ENCODE assay signal across 13 cellular contexts in the genomic region with DNA sequence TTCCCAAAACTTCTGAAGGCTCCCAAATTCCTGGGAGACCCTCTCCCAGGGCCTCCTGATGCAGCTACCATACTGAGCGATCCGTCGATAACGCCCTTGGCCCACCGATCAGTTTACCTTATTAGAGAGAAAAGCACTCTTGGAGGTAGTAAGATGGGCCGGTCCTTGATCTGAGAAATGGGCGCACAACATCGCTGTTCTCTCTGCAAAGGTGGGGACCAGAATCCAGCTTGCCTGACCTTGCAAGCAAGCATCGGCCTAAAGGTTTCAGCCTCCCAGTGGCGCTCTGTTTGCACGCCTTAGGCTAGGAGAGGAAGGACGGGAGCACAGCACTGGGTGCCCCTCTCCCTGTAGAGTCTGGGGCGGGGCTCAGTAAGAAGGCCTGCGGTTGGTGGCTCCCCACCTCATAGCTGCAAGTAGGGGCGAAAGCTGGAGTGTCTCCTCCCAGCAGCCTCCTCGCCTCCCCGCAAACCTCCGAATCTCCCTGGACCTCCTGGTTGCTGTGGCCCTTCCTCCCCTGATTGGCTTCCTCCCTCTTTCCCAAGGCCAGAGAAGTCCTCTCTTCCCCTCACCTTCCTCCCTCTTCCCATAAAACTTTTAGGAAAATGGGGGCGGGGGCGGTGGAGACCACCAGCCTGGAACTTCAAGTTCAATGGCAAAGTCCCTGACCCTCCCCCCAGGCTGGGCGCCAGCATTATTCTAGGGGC. TPM values are rescaled to one million over a fixed set of nuclear protein-coding genes. Genes with fewer than 3 reads are reported as not detected.
DNase-seq lines count a peak whose midpoint lies in the region; ATAC-seq and TF ChIP-seq lines count a peak whose summit lies in the region.
"Had no signal": no experiment of that assay in that cellular context is flagged by ENCODE, and none has a peak within 500 bp of the region (broad histone marks: within the 10 kb centered on the region; RNA-seq: fewer than 3 reads in every experiment).

A gene (minus strand): TSS at position 318 of the 707 bp plus-strand sequence. CDS start 126 bp downstream, at position 192.

- H2AK5ac ChIP-seq in neuronal stem cell (ENCODE audit: low read depth, low read length): no peak within 1 kb of the TSS

- H4K20me1 ChIP-seq in SK-N-SH (ENCODE audit: insufficient read depth): peaks cover 5% of the 10 kb centered on the region; the same call in 1 of the 2 replicates

- H3K4me2 ChIP-seq in SK-N-SH (no peak within 1 kb of the TSS), neuronal stem cell (ENCODE audit: insufficient read depth, low read length, poor library complexity, severe bottlenecking) (no peak within 1 kb of the TSS)

- H2BK5ac ChIP-seq in neuronal stem cell (ENCODE audit: low read length): no peak within 1 kb of the TSS

- TF ChIP-seq RAD21 in SK-N-SH (IDR thresholded peaks at IDR 0.05; ENCODE audit: low read length): no peak

- H2BK120ac ChIP-seq in neuronal stem cell (ENCODE audit: low read depth, low read length): no peak within 1 kb of the TSS

- no peak for TF ChIP-seq CTCF in SK-N-SH (IDR thresholded peaks at IDR 0.05)
- TF ChIP-seq CTCF in LNCaP clone FGC (IDR thresholded peaks at IDR 0.05; ENCODE audit: control insufficient read depth, extremely low read depth, insufficient read depth): peak; percentile 31; the same call in 1 of the 2 replicates
- TF ChIP-seq CTCF in endothelial cell (IDR thresholded peaks at IDR 0.05; ENCODE audit: unreplicated experiment): no peak

- H4K91ac ChIP-seq in neuronal stem cell (ENCODE audit: low read depth, low read length, poor library complexity): no peak within 1 kb of the TSS

- peak within 1 kb of the TSS; percentile 42 for H3K4me3 Mint-ChIP-seq in endothelial cell (ENCODE audit: unreplicated experiment)

- POLR2A ChIA-PET in SK-N-SH (lab: Yijun Ruan, JAX): no interaction called here

- TF ChIP-seq EP300 in SK-N-SH (IDR thresholded peaks at IDR 0.05; ENCODE audit: borderline replicate concordance in 1 of 2, low read depth in 1 of 2, low read length in 1 of 2): no peak

- H3K4me1 ChIP-seq in SK-N-SH (ENCODE audit: control insufficient read depth in 1 of 2, insufficient read depth in 2 of 2, low read depth in 1 of 2, low read length in 1 of 2) (no peaks in the 10 kb centered on the region), neuronal stem cell (ENCODE audit: control insufficient read depth in 2 of 2, insufficient read depth in 1 of 2, low read depth in 1 of 2, low read length in 2 of 2) (no peaks in the 10 kb centered on the region)

- H3K9me3 ChIP-seq in SK-N-SH (no peaks in the 10 kb centered on the region), neuronal stem cell (replicated peaks in 1 of 2; ENCODE audit: control insufficient read depth in 2 of 2, insufficient read depth in 1 of 2, low read depth in 1 of 2, low read length in 2 of 2) (peaks cover 0 to 13% of the 10 kb centered on the region in 2 donors)

- H3K4me3 ChIP-seq in SK-N-SH (ENCODE audit: low read depth in 2 of 2, low read length in 1 of 2): no peak within 1 kb of the TSS
- H3K4me3 ChIP-seq in LNCaP clone FGC (ENCODE audit: low read depth, low read length): peak within 1 kb of the TSS; percentile 91
- no peak within 1 kb of the TSS for H3K4me3 ChIP-seq in neuronal stem cell (ENCODE audit: low read length in 2 of 2)

- H3K23ac ChIP-seq in neuronal stem cell (ENCODE audit: low read depth, low read length, poor library complexity): peak within 1 kb of the TSS; percentile 58

- DNase-seq in SK-N-SH (no peak), LNCaP clone FGC (ENCODE audit: low read depth) (peak; percentile 80), endothelial cell (ENCODE audit: low spot score) (no peak), neuronal stem cell (ENCODE audit: low spot score) (no peak), NCI-H2029 (lab: John Stamatoyannopoulos, UW) (no peak)
- DNase-seq in activated CD8-positive, alpha-beta memory T cell treated with anti-CD3 and anti-CD28 coated beads for 24 hours: no peak
- DNase-seq: 8988T, OCI-M1 had no signal

- H2BK15ac ChIP-seq in neuronal stem cell (ENCODE audit: low read length): no peak within 1 kb of the TSS

- H3K27ac ChIP-seq in SK-N-SH (ENCODE audit: low read depth in 2 of 2, low read length in 1 of 2) (no peak within 1 kb of the TSS), neuronal stem cell (replicated peaks; ENCODE audit: low read length) (no peak within 1 kb of the TSS)

- peaks cover 50% of the 10 kb centered on the region for H3K27me3 Mint-ChIP-seq in endothelial cell (ENCODE audit: unreplicated experiment)

- H3K36me3 Mint-ChIP-seq in endothelial cell (ENCODE audit: low read depth, unreplicated experiment): no peaks in the 10 kb centered on the region

- H3K36me3 ChIP-seq in SK-N-SH (replicated peaks in 1 of 2; ENCODE audit: control insufficient read depth in 1 of 2, insufficient read depth in 2 of 2, low read length in 1 of 2) (no peaks in the 10 kb centered on the region), neuronal stem cell (replicated peaks in 1 of 2; ENCODE audit: control insufficient read depth in 2 of 2, insufficient read depth in 2 of 2, low read length in 2 of 2) (no peaks in the 10 kb centered on the region)

- no peak within 1 kb of the TSS for H2BK12ac ChIP-seq in neuronal stem cell (ENCODE audit: low read length)

- H4K8ac ChIP-seq in neuronal stem cell (ENCODE audit: low read depth, low read length): no peak within 1 kb of the TSS

- H2AFZ ChIP-seq in SK-N-SH (ENCODE audit: low read depth): no peak within 1 kb of the TSS
- H2AFZ ChIP-seq in neuronal stem cell (ENCODE audit: low read length): peak within 1 kb of the TSS; percentile 40

- no peaks in the 10 kb centered on the region for H3K79me1 ChIP-seq in neuronal stem cell (ENCODE audit: low read depth, low read length)

- CTCF ChIA-PET in SK-N-SH (lab: Yijun Ruan, JAX): interaction anchor here (1.2 to 13.9 kb wide), 12 partner anchors 11 to 371 kb away, joined by 3 to 328 read pairs (median 20); a partner anchor contains a TSS

- no peaks in the 10 kb centered on the region for H3F3A ChIP-seq in SK-N-SH (replicated peaks; ENCODE audit: insufficient read depth)

- H3K4ac ChIP-seq in neuronal stem cell (ENCODE audit: low read length): no peak within 1 kb of the TSS

- no peak within 1 kb of the TSS for H3K27ac Mint-ChIP-seq in endothelial cell (ENCODE audit: unreplicated experiment)

- no peaks in the 10 kb centered on the region for H3K9me3 Mint-ChIP-seq in endothelial cell (ENCODE audit: unreplicated experiment)

- ATAC-seq in SK-N-SH treated with all-trans-retinoic acid at 6 μM for 48 hours: no peak
- no peak for ATAC-seq in GM18870 (IDR thresholded peaks at IDR 0.05; ENCODE audit: unreplicated experiment)

- H3K79me2 ChIP-seq in SK-N-SH (ENCODE audit: insufficient read depth): no peaks in the 10 kb centered on the region

- H3K9ac ChIP-seq in SK-N-SH (no peak within 1 kb of the TSS), neuronal stem cell (ENCODE audit: low read depth, low read length, poor library complexity) (no peak within 1 kb of the TSS)

- no peak within 1 kb of the TSS for H3K14ac ChIP-seq in neuronal stem cell (ENCODE audit: low read length)

- peaks cover 100% of the 10 kb centered on the region for H3K27me3 ChIP-seq in SK-N-SH (ENCODE audit: insufficient read depth)
- H3K27me3 ChIP-seq in neuronal stem cell (ENCODE audit: control insufficient read depth in 3 of 3, insufficient read depth in 3 of 3, low read depth in 1 of 3, low read length in 3 of 3): peaks cover 73 to 100% (median 98%) of the 10 kb centered on the region in 3 experiments

- H3K9me2 ChIP-seq in SK-N-SH: no peaks in the 10 kb centered on the region

- H3K4me1 Mint-ChIP-seq in endothelial cell (ENCODE audit: unreplicated experiment): peaks cover 27% of the 10 kb centered on the region

- no peak within 1 kb of the TSS for H3K18ac ChIP-seq in neuronal stem cell (ENCODE audit: low read length)

- WGBS in SK-N-SH (ENCODE audit: low lambda C conversion rate): 33% methylated on average over 20 of the region's 21 CpGs
- no CpG with 5 or more reads among the region's 21 CpGs for WGBS in neuronal stem cell (ENCODE audit: extremely low coverage in 2 of 2, insufficient read length in 2 of 2, insufficient replicate concordance in 1 of 2), 2 donors

TF ChIP-seq in SK-N-SH, 30 proteins besides CTCF, POLR2A, EP300 and RAD21:
- TF ChIP-seq EZH2phosphoT487 (IDR thresholded peaks at IDR 0.05; ENCODE audit: borderline replicate concordance, low read depth) (peak; percentile 83; the same call in 1 of the 2 replicates), POLR2AphosphoS5 (IDR thresholded peaks at IDR 0.05; ENCODE audit: low read depth, low read length) (no peak)

TF ChIP-seq in SK-N-SH treated with all-trans-retinoic acid at 6 μM for 48 hours, 23 proteins besides CTCF, POLR2A, EP300 and RAD21 (continues in another document):
- no peak for TF ChIP-seq ZFP30 (CRISPR knock-in tag; IDR thresholded peaks at IDR 0.05)
- TF ChIP-seq ZNF70 (CRISPR knock-in tag; IDR thresholded peaks at IDR 0.05): no peak
- no peak for TF ChIP-seq GLIS3 (CRISPR knock-in tag; IDR thresholded peaks at IDR 0.05)
- no peak for TF ChIP-seq SNAI2 (CRISPR knock-in tag; IDR thresholded peaks at IDR 0.05)
- no peak for TF ChIP-seq ZC3H10 (CRISPR knock-in tag; IDR thresholded peaks at IDR 0.05)
- TF ChIP-seq, protein P1, sequence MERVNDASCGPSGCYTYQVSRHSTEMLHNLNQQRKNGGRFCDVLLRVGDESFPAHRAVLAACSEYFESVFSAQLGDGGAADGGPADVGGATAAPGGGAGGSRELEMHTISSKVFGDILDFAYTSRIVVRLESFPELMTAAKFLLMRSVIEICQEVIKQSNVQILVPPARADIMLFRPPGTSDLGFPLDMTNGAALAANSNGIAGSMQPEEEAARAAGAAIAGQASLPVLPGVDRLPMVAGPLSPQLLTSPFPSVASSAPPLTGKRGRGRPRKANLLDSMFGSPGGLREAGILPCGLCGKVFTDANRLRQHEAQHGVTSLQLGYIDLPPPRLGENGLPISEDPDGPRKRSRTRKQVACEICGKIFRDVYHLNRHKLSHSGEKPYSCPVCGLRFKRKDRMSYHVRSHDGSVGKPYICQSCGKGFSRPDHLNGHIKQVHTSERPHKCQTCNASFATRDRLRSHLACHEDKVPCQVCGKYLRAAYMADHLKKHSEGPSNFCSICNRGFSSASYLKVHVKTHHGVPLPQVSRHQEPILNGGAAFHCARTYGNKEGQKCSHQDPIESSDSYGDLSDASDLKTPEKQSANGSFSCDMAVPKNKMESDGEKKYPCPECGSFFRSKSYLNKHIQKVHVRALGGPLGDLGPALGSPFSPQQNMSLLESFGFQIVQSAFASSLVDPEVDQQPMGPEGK (CRISPR knock-in tag; IDR thresholded peaks at IDR 0.05; ENCODE audit: borderline replicate concordance): no peak
- no peak for TF ChIP-seq OSR1 (CRISPR knock-in tag; IDR thresholded peaks at IDR 0.05)
- TF ChIP-seq ARNTL (CRISPR knock-in tag; IDR thresholded peaks at IDR 0.05; ENCODE audit: borderline replicate concordance, low read depth): no peak
- no peak for TF ChIP-seq CSDC2 (CRISPR knock-in tag; IDR thresholded peaks at IDR 0.05)
- TF ChIP-seq TOX (CRISPR knock-in tag; IDR thresholded peaks at IDR 0.05; ENCODE audit: borderline replicate concordance): no peak
- no peak for TF ChIP-seq PPARA (CRISPR knock-in tag; IDR thresholded peaks at IDR 0.05; ENCODE audit: borderline replicate concordance)

RNA-seq across cellular contexts. Expression of the gene that starts here (rescaled TPM):
- polyA plus RNA-seq in SK-N-SH (2012; rRNA removed): not detected in 2 replicates
- not detected in 2 replicates for polyA plus RNA-seq in SK-N-SH (2012; cell fraction: cytosol; rRNA removed)
- not detected in 2 replicates for polyA plus RNA-seq in SK-N-SH (2012; cell fraction: nucleus; rRNA removed)
- not detected for total RNA-seq in endothelial cell (ENCODE audit: unreplicated experiment)
- not detected for polyA plus RNA-seq in neuronal stem cell (2013, experiment 1 of 2)
- not detected for polyA plus RNA-seq in neuronal stem cell (2013, experiment 2 of 2)
- total RNA-seq: Daoy, omental fat pad, temporal lobe had no signal
